28 cellular contexts compared by ENCODE assay signal in the genomic region with DNA sequence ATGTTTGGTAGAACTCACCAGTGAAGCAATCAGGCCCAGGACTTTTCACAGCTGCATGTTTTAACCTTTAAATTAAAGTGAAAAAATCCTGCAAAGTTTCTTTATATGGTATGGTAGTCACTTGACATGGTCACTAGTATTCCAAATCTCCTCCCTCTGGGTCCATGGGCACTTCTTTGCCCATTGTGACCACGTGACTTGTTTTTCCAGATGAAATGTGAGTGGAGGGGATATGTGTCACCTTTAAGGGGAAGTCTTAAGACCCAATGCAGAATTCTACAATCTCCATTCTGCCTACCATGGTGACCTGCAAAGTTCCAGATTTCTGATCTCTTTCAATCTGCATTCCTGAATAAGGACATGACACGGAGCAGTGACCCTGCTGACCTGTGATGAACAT.
"Had no signal": no experiment of that assay in that cellular context is flagged by ENCODE, and none has a peak within 500 bp of the region (broad histone marks: within the 10 kb centered on the region; RNA-seq: fewer than 3 reads in every experiment).

No MANE protein-coding gene starts in this region.

- H3K4me3 Mint-ChIP-seq: dendritic cell treated with granulocyte-macrophage colony-stimulating factor and Interleukin-4, amounts not matched to agents 40 ng/mL and 50 ng/mL, for 4 days; effector memory CD8-positive, alpha-beta T cell; endodermal cell; immature natural killer cell; mesothelial cell of epicardium had no signal

- FAIRE-seq: endometrium, kidney had no signal

- H3K27ac ChIP-seq: colonic mucosa, epithelial cell of prostate, esophagus squamous epithelium, gastroesophageal sphincter, heart left ventricle, hepatocyte, left lung, lower lobe of right lung had no signal

- H3K4me2 ChIP-seq: hepatocyte had no signal

- ATAC-seq: effector memory CD8-positive, alpha-beta T cell; esophagus mucosa; gastroesophageal sphincter; heart left ventricle; left colon; left lung; left ventricle myocardium superior; lower lobe of right lung; mucosa of descending colon had no signal

- H2AFZ ChIP-seq: hepatocyte had no signal

- H3K9me3 Mint-ChIP-seq: effector memory CD8-positive, alpha-beta T cell had no signal

- H3K4me1 Mint-ChIP-seq: endodermal cell had no signal

- DNase-seq: colonic mucosa; cortex of kidney; effector CD8-positive, alpha-beta T cell; effector memory CD8-positive, alpha-beta T cell; endodermal cell; erythroblast; esophagus squamous epithelium; foreskin fibroblast; foreskin melanocyte; heart left ventricle; hypothalamus; immature natural killer cell; islet precursor cell; kidney; kidney glomerular epithelial cell; left colon; left lung; left ventricle myocardium superior; lower lobe of right lung; mesenchymal stem cell; mucosa of descending colon had no signal

- H3K4me3 ChIP-seq: colonic mucosa, esophagus squamous epithelium, gastroesophageal sphincter, heart left ventricle, hepatocyte, left lung, lower lobe of right lung, mucosa of descending colon had no signal

- H3K36me3 ChIP-seq: colonic mucosa, gastroesophageal sphincter, left lung, lower lobe of right lung had no signal

- H3K9me3 ChIP-seq: colonic mucosa, mucosa of descending colon had no signal

- H3K4me1 ChIP-seq: colonic mucosa, left lung, lower lobe of right lung had no signal

- H3K27me3 ChIP-seq: colonic mucosa, esophagus squamous epithelium, gastroesophageal sphincter, heart left ventricle, hepatocyte, left lung had no signal

- H3K27me3 Mint-ChIP-seq: dendritic cell treated with granulocyte-macrophage colony-stimulating factor and Interleukin-4, amounts not matched to agents 40 ng/mL and 50 ng/mL, for 4 days; effector memory CD8-positive, alpha-beta T cell had no signal

- H3K27ac Mint-ChIP-seq: dendritic cell treated with granulocyte-macrophage colony-stimulating factor and Interleukin-4, amounts not matched to agents 40 ng/mL and 50 ng/mL, for 4 days; effector memory CD8-positive, alpha-beta T cell; endodermal cell; mesothelial cell of epicardium had no signal
